In the genomic region with DNA sequence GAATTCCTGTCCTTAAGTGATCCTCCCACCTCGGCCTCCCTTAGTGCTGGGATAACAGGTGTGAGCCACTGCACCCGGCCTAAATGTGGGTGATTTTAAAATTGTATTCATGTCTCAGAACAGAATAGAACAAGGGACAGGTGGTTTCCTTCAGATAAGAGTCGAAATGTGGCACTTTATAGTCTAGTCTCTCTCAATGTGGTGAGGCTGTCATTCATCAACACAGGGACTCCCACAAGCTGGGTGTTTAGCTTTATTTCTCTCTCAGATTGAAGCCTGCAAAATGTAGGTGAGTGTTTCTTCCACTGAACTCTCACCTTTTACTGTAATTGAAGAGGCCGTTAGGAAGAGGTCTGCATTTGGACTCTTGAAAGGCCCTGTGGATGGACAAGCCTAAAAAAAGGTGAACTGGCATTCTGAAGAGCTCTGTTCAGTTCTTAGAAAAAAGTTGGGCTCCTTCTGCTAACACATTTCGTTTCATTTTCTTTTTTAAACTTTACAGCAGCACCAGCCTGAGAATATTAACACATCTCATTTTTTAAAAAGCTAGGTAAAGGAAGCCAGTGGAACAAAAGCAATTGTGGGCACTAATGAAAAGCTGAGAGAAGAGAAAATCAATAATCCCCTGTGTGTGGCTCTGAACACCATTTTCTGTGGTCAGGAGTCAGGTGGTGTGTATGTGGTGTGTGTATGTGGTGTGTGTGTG, we compare ENCODE assay signal across 2 cellular contexts.
TF ChIP-seq lines count a peak whose summit lies in the region.

No MANE protein-coding gene starts in this region.

TF ChIP-seq in IMR-90, 13 proteins besides CTCF, POLR2A, EP300 and RAD21:
- no peak for TF ChIP-seq MXI1 (IDR thresholded peaks at IDR 0.05; ENCODE audit: borderline replicate concordance, low read depth, low read length)

TF ChIP-seq in K562, 482 proteins besides CTCF, POLR2A, EP300 and RAD21:
- TF ChIP-seq, protein P1, sequence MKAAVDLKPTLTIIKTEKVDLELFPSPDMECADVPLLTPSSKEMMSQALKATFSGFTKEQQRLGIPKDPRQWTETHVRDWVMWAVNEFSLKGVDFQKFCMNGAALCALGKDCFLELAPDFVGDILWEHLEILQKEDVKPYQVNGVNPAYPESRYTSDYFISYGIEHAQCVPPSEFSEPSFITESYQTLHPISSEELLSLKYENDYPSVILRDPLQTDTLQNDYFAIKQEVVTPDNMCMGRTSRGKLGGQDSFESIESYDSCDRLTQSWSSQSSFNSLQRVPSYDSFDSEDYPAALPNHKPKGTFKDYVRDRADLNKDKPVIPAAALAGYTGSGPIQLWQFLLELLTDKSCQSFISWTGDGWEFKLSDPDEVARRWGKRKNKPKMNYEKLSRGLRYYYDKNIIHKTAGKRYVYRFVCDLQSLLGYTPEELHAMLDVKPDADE (conservative IDR thresholded peaks at IDR 0.05; ENCODE audit: control insufficient read depth, low read depth, low read length), result no peak
- TF ChIP-seq BHLHE40 (IDR thresholded peaks at IDR 0.05; ENCODE audit: low read length), result no peak
- no peak for TF ChIP-seq SMAD2 (IDR thresholded peaks at IDR 0.05; ENCODE audit: low read depth, low read length)
- no peak for TF ChIP-seq SRSF1 (IDR thresholded peaks at IDR 0.05; ENCODE audit: low read depth, low read length)
- TF ChIP-seq, protein P2, sequence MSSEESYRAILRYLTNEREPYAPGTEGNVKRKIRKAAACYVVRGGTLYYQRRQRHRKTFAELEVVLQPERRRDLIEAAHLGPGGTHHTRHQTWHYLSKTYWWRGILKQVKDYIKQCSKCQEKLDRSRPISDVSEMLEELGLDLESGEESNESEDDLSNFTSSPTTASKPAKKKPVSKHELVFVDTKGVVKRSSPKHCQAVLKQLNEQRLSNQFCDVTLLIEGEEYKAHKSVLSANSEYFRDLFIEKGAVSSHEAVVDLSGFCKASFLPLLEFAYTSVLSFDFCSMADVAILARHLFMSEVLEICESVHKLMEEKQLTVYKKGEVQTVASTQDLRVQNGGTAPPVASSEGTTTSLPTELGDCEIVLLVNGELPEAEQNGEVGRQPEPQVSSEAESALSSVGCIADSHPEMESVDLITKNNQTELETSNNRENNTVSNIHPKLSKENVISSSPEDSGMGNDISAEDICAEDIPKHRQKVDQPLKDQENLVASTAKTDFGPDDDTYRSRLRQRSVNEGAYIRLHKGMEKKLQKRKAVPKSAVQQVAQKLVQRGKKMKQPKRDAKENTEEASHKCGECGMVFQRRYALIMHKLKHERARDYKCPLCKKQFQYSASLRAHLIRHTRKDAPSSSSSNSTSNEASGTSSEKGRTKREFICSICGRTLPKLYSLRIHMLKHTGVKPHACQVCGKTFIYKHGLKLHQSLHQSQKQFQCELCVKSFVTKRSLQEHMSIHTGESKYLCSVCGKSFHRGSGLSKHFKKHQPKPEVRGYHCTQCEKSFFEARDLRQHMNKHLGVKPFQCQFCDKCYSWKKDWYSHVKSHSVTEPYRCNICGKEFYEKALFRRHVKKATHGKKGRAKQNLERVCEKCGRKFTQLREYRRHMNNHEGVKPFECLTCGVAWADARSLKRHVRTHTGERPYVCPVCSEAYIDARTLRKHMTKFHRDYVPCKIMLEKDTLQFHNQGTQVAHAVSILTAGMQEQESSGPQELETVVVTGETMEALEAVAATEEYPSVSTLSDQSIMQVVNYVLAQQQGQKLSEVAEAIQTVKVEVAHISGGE (CRISPR knock-in tag; IDR thresholded peaks at IDR 0.05), result no peak
- TF ChIP-seq, protein P3, sequence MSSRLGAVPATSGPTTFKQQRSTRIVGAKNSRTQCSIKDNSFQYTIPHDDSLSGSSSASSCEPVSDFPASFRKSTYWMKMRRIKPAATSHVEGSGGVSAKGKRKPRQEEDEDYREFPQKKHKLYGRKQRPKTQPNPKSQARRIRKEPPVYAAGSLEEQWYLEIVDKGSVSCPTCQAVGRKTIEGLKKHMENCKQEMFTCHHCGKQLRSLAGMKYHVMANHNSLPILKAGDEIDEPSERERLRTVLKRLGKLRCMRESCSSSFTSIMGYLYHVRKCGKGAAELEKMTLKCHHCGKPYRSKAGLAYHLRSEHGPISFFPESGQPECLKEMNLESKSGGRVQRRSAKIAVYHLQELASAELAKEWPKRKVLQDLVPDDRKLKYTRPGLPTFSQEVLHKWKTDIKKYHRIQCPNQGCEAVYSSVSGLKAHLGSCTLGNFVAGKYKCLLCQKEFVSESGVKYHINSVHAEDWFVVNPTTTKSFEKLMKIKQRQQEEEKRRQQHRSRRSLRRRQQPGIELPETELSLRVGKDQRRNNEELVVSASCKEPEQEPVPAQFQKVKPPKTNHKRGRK (tag; IDR thresholded peaks at IDR 0.05), result no peak
- TF ChIP-seq MCM2 (IDR thresholded peaks at IDR 0.05; ENCODE audit: low read depth), result no peak
- no peak for TF ChIP-seq NR3C1 (CRISPR knock-in tag; IDR thresholded peaks at IDR 0.05)
- TF ChIP-seq, protein P4, sequence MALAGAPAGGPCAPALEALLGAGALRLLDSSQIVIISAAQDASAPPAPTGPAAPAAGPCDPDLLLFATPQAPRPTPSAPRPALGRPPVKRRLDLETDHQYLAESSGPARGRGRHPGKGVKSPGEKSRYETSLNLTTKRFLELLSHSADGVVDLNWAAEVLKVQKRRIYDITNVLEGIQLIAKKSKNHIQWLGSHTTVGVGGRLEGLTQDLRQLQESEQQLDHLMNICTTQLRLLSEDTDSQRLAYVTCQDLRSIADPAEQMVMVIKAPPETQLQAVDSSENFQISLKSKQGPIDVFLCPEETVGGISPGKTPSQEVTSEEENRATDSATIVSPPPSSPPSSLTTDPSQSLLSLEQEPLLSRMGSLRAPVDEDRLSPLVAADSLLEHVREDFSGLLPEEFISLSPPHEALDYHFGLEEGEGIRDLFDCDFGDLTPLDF (CRISPR knock-in tag; IDR thresholded peaks at IDR 0.05), result no peak
- TF ChIP-seq, protein P5, sequence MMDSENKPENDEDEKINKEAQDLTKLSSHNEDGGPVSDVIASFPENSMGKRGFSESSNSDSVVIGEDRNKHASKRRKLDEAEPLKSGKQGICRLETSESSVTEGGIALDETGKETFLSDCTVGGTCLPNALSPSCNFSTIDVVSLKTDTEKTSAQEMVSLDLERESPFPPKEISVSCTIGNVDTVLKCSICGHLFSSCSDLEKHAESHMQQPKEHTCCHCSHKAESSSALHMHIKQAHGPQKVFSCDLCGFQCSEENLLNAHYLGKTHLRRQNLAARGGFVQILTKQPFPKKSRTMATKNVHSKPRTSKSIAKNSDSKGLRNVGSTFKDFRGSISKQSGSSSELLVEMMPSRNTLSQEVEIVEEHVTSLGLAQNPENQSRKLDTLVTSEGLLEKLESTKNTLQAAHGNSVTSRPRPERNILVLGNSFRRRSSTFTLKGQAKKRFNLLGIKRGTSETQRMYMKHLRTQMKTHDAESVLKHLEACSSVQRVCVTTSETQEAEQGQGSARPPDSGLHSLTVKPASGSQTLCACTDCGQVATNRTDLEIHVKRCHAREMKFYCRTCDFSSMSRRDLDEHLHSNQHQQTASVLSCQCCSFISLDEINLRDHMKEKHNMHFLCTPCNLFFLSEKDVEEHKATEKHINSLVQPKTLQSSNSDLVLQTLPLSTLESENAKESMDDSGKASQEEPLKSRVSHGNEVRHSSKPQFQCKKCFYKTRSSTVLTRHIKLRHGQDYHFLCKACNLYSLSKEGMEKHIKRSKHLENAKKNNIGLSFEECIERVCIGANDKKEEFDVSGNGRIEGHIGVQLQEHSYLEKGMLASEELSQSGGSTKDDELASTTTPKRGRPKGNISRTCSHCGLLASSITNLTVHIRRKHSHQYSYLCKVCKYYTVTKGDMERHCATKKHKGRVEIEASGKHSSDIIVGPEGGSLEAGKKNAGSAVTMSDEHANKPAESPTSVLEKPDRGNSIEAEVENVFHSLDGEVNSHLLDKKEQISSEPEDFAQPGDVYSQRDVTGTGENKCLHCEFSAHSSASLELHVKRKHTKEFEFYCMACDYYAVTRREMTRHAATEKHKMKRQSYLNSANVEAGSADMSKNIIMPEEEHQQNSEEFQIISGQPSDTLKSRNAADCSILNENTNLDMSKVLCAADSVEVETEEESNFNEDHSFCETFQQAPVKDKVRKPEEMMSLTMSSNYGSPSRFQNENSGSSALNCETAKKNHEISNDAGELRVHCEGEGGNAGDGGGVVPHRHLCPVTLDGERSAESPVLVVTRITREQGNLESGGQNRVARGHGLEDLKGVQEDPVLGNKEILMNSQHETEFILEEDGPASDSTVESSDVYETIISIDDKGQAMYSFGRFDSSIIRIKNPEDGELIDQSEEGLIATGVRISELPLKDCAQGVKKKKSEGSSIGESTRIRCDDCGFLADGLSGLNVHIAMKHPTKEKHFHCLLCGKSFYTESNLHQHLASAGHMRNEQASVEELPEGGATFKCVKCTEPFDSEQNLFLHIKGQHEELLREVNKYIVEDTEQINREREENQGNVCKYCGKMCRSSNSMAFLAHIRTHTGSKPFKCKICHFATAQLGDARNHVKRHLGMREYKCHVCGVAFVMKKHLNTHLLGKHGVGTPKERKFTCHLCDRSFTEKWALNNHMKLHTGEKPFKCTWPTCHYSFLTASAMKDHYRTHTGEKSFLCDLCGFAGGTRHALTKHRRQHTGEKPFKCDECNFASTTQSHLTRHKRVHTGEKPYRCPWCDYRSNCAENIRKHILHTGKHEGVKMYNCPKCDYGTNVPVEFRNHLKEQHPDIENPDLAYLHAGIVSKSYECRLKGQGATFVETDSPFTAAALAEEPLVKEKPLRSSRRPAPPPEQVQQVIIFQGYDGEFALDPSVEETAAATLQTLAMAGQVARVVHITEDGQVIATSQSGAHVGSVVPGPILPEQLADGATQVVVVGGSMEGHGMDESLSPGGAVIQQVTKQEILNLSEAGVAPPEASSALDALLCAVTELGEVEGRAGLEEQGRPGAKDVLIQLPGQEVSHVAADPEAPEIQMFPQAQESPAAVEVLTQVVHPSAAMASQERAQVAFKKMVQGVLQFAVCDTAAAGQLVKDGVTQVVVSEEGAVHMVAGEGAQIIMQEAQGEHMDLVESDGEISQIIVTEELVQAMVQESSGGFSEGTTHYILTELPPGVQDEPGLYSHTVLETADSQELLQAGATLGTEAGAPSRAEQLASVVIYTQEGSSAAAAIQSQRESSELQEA (IDR thresholded peaks at IDR 0.05; ENCODE audit: low read depth), result no peak
- no peak for TF ChIP-seq CBFB (CRISPR knock-in tag; IDR thresholded peaks at IDR 0.05)
TF ChIP-seq in K562: peak in this region for 0.
